In the genomic region with DNA sequence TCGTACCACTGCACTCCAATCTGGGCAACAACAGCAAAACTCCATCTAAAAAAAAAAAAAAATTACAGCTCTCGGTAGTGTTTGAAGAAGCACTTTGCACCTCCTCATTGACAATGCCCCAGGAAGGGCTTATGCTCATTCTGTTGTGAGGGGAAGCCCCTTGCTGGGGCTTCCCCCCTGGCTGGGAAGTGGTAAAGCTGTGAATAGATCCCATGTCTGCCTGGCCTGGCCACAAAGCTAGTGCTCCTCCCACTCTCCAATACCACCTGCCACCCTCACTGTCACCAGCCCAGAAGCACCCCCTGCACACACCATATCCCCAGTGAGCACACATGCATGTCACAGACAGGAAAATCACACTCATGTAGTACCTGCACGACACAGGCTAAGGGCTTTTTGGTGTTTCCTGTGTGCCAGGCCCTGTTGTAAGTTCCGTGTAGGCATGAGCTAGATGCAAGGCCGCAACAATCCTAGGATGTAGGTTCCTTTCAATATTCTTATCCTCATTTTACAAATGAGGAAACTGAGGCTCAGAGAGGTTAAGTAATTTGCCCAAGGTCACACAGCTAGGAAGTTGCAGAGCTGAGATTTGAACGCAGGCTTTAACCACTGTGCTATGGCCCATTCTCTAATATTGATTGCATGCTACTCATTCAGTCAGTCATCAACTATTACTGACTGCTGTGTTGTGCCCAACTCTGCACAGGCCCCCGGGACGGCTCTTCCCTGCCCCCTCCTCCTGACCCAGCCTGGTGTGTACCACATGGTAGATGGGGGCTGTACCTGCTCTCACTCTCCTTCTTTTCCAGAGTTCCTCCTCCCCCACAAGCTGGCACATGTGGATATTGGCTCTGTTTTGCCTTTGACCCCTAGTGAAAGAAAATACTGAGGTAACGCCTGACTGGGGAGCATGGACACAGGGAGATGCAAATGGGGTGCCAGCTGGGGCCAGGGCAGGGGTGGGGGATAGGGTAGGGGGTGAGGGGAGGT, we compare ENCODE assay signal across 9 cellular contexts. TPM values are rescaled to one million over a fixed set of nuclear protein-coding genes. Genes with fewer than 3 reads are reported as not detected.
DNase-seq lines count a peak whose midpoint lies in the region; ATAC-seq, FAIRE-seq and TF ChIP-seq lines count a peak whose summit lies in the region.
"Had no signal": no experiment of that assay in that cellular context is flagged by ENCODE, and none has a peak within 500 bp of the region (broad histone marks: within the 10 kb centered on the region; RNA-seq: fewer than 3 reads in every experiment).

No MANE protein-coding gene starts in this region.

- peak overlapping the region in 3 of 7 donors; percentile 5 to 29 (median 22) for H3K27ac Mint-ChIP-seq in CD4-positive, alpha-beta memory T cell

- POLR2A ChIA-PET in CD4-positive, alpha-beta memory T cell (lab: Charles Lee; ENCODE audit: partially characterized antibody) = no interaction called here

- no peaks in the 10 kb centered on the region for H3K27me3 ChIP-seq in CD4-positive, alpha-beta memory T cell (ENCODE audit: insufficient read depth, low read length)
- H3K27me3 ChIP-seq in right atrium auricular region (no peaks in the 10 kb centered on the region), pancreas (no peaks in the 10 kb centered on the region)

- no peak overlapping the region for H3K4me3 ChIP-seq in CD4-positive, alpha-beta memory T cell (ENCODE audit: low read length in 2 of 2)
- H3K4me3 ChIP-seq in mucosa of descending colon (no peak overlapping the region), right atrium auricular region (no peak overlapping the region), pancreas (no peak overlapping the region)

- H3K4me3 Mint-ChIP-seq in CD4-positive, alpha-beta memory T cell = peak overlapping the region in 1 of 8 donors; percentile 3

- peaks cover 6% of the 10 kb centered on the region for H3K4me1 ChIP-seq in CD4-positive, alpha-beta memory T cell (ENCODE audit: insufficient read depth, low read length)
- H3K4me1 ChIP-seq in mucosa of descending colon (ENCODE audit: low read depth) (no peaks in the 10 kb centered on the region), right atrium auricular region (peaks cover 2 to 42% of the 10 kb centered on the region in 2 donors), pancreas (no peaks in the 10 kb centered on the region)

- FAIRE-seq in pancreas (lab: Jason Lieb, UNC) = no peak

- CTCF ChIA-PET in CD4-positive, alpha-beta memory T cell (lab: Charles Lee; ENCODE audit: partially characterized antibody) = interaction anchor here (0.8 to 4.9 kb wide), 4 partner anchors 12 to 61 kb away, joined by 3 to 31 read pairs (median 4); a partner anchor contains a TSS

- TF ChIP-seq CTCF in mucosa of descending colon (IDR thresholded peaks at IDR 0.05) (no peak), right atrium auricular region (IDR thresholded peaks at IDR 0.05) (no peak), pancreas (IDR thresholded peaks at IDR 0.05) (no peak)

- peaks cover 0 to 22% (median 3%) of the 10 kb centered on the region in 4 donors for H3K4me1 Mint-ChIP-seq in CD4-positive, alpha-beta memory T cell

- no peaks in the 10 kb centered on the region for H3K36me3 Mint-ChIP-seq in CD4-positive, alpha-beta memory T cell

- H3K9me3 ChIP-seq in CD4-positive, alpha-beta memory T cell (ENCODE audit: control insufficient read depth in 1 of 2, low read length in 2 of 2) = no peaks in the 10 kb centered on the region
- no peaks in the 10 kb centered on the region for H3K9me3 ChIP-seq in mucosa of descending colon
- H3K9me3 ChIP-seq in right atrium auricular region = no peaks in the 10 kb centered on the region
- no peaks in the 10 kb centered on the region for H3K9me3 ChIP-seq in pancreas

- H3K27ac ChIP-seq in CD4-positive, alpha-beta memory T cell (ENCODE audit: low read depth, low read length) = no peak overlapping the region
- H3K27ac ChIP-seq in right atrium auricular region (peak overlapping the region in 1 of 2 donors; percentile 35), pancreas (no peak overlapping the region)

- no peaks in the 10 kb centered on the region for H3K36me3 ChIP-seq in CD4-positive, alpha-beta memory T cell (ENCODE audit: insufficient read depth, low read length)
- H3K36me3 ChIP-seq in mucosa of descending colon (ENCODE audit: low read depth) (no peaks in the 10 kb centered on the region), right atrium auricular region (no peaks in the 10 kb centered on the region), pancreas (no peaks in the 10 kb centered on the region)

- peaks cover 13 to 25% of the 10 kb centered on the region in 2 donors for H3K27me3 Mint-ChIP-seq in CD4-positive, alpha-beta memory T cell

- ATAC-seq in GM18909 (IDR thresholded peaks at IDR 0.05; ENCODE audit: poor library complexity, unreplicated experiment) (peak; percentile 93), HG03103 (IDR thresholded peaks at IDR 0.05; ENCODE audit: low read depth, unreplicated experiment) (peak; percentile 73), mucosa of descending colon (peak; percentile 30), pancreas (no peak)

- intact Hi-C loops in CD4-positive, alpha-beta memory T cell (cut with micrococcal nuclease) = no loop called here
- intact Hi-C loops in mucosa of descending colon (cut with DNase I, micrococcal nuclease) (no loop called here), pancreas (cut with DNase I) (loop anchor here in 1 of 3 donors (10.0 kb wide), 1 partner anchor 61 kb away; a partner anchor contains a TSS), cardiac septum (cut with DNase I) (no loop called here)

- 64 to 72% methylated on average over 9 of the region's 9 CpGs for WGBS in pancreas, 2 donors

- no peaks in the 10 kb centered on the region for H3K9me3 Mint-ChIP-seq in CD4-positive, alpha-beta memory T cell

- peak; percentile 17 to 92 (median 35) for DNase-seq in CD4-positive, alpha-beta memory T cell
- DNase-seq in activated CD4-positive, CD25-positive, alpha-beta regulatory T cell treated with anti-CD3 and anti-CD28 coated beads, Interleukin-2, amount 50 U/mL, for 72 hours = peak; percentile 47
- DNase-seq in mucosa of descending colon = no peak
- no peak for DNase-seq in right atrium auricular region (ENCODE audit: low spot score)
- no peak for DNase-seq in pancreas
- DNase-seq in cardiac septum (ENCODE audit: low spot score) = no peak

RNA-seq across cellular contexts. Expression of a gene that starts 11.9 kb away (rescaled TPM):
- 1 to 10 TPM; 1.0 to 1.6 TPM for total RNA-seq in CD4-positive, alpha-beta memory T cell
- polyA plus RNA-seq in CD4-positive, alpha-beta memory T cell = not detected
- 100 to 1,000 TPM in 2 of 3 donors, 10 to 100 TPM in 1; 53.0 to 248 (median 160) TPM for total RNA-seq in mucosa of descending colon
- total RNA-seq in right atrium auricular region = 100 to 1,000 TPM in 1 of 2 donors, 10 to 100 TPM in 1; 19.8 to 180 TPM
- 100 to 1,000 TPM in 2 of 6 donors, 10 to 100 TPM in 3, 1 to 10 TPM in 1; 9.0 to 875 (median 36.6) TPM for total RNA-seq in pancreas
- 10 to 100 TPM; 10.4 to 22.2 TPM for polyA plus RNA-seq in pancreas
- total RNA-seq in cardiac septum = 142 TPM

RNA-seq across cellular contexts. Expression of a gene that starts 47.5 kb away (rescaled TPM):
- total RNA-seq in CD4-positive, alpha-beta memory T cell = not detected
- not detected for polyA plus RNA-seq in CD4-positive, alpha-beta memory T cell
- 10 to 100 TPM in 1 of 3 donors, 1 to 10 TPM in 1, under 1 TPM in 1; 0.64 to 30.7 (median 6.8) TPM for total RNA-seq in mucosa of descending colon
- total RNA-seq in right atrium auricular region = 100 to 1,000 TPM; 120 to 207 TPM
- total RNA-seq in pancreas = 1 to 10 TPM in 2 of 6 donors, under 1 TPM in 1, not detected in 3; 0.31 to 1.1 (median 1.0) TPM
- polyA plus RNA-seq in pancreas = 1 to 10 TPM; 1.7 to 3.0 TPM
- 159 TPM for total RNA-seq in cardiac septum
- total RNA-seq: dermis microvascular lymphatic vessel endothelial cell had no signal

Comparison
In these comparisons a context has a peak if more than half of its experiments do, and no peak if none do; other contexts are left out.
1. DNase-seq: peak in CD4-positive, alpha-beta memory T cell (5 of 5) and activated CD4-positive, CD25-positive, alpha-beta regulatory T cell treated with anti-CD3 and anti-CD28 coated beads, Interleukin-2, amount 50 U/mL, for 72 hours (single experiment); none in mucosa of descending colon (0 of 3), right atrium auricular region (single experiment), pancreas (0 of 6) and cardiac septum (single experiment).
2. ATAC-seq: peak in GM18909 (single experiment), HG03103 (single experiment) and mucosa of descending colon (single experiment); none in pancreas (0 of 4).